ENCODE assay signal across 4 cellular contexts in the genomic region with DNA sequence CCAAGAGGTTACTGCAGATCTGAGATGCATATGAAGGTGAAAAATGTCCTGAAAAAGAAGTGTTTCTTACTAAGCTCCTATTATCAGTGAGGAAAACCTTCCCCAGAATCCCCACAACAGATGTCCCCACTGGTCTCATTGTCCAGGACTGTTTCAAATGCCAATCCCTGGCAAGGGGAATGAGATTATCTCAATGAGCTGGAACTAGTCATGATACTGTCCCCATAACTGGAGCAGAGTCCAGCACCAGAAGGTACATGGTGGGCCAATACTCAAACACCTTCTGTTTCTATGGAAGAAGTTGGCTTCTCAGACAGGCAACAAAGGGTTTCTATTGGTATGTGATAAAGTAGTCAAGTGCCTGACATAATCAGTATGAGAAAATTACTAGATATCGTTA.
"Had no signal": no experiment of that assay in that cellular context is flagged by ENCODE, and none has a peak within 500 bp of the region (broad histone marks: within the 10 kb centered on the region; RNA-seq: fewer than 3 reads in every experiment).

No MANE protein-coding gene starts in this region.

- H2AFZ ChIP-seq: GM23338 had no signal

- DNase-seq: H9, HCEC 1CT, IMR-90 had no signal

- H3K4me3 ChIP-seq: GM23338 had no signal

- H3K27ac Mint-ChIP-seq: GM23338, H9 had no signal

- ATAC-seq: GM23338 had no signal

- H3K4me3 Mint-ChIP-seq: GM23338, H9 had no signal

- H3K4me2 ChIP-seq: GM23338 had no signal
